Comparison of ENCODE assay signal across 34 cellular contexts in genomic region chr2:105910497-105911238, GRCh38.
DNase-seq lines count a peak whose midpoint lies in the region; ATAC-seq and TF ChIP-seq lines count a peak whose summit lies in the region.
"Had no signal": no experiment of that assay in that cellular context is flagged by ENCODE, and none has a peak within 500 bp of the region (broad histone marks: within the 10 kb centered on the region; RNA-seq: fewer than 3 reads in every experiment).

No MANE protein-coding gene starts in this region.

- H3K9ac ChIP-seq in skeletal muscle tissue (ENCODE audit: low read depth in 1 of 3, low read length in 3 of 3): peak overlapping the region; percentile 45 to 66 (median 51)

- DNase-seq in NCI-H82 (lab: John Stamatoyannopoulos, UW) (peak; percentile 44), NCI-H82 treated with DMSO at 0.1 percent for 48 hours (lab: John Stamatoyannopoulos, UW; ENCODE audit: unreplicated experiment) (no peak), NCI-H774 (lab: John Stamatoyannopoulos, UW) (peak; percentile 34), foreskin fibroblast (peak; percentile 9 to 51), vagina (ENCODE audit: extremely low spot score in 2 of 2) (no peak)
- no peak for DNase-seq in activated T-cell treated with anti-CD3 and anti-CD28 coated beads, Interleukin-2, amount 50 U/mL, for 1 hour
- DNase-seq in naive thymus-derived CD8-positive, alpha-beta T cell: no peak
- DNase-seq: activated CD4-positive, alpha-beta memory T cell treated with anti-CD3 and anti-CD28 coated beads for 36 hours; activated CD8-positive, alpha-beta memory T cell treated with anti-CD3 and anti-CD28 coated beads, Interleukin-2, amount 50 U/mL, for 48 hours; caudate nucleus; CD8-positive, alpha-beta memory T cell; cortex of kidney; endodermal cell; hypothalamus; Kasumi-1; left ventricle myocardium superior; naive B cell; NCI-H187; NCI-H2227 treated with DMSO at 0.1 percent for 48 hours; Peyer's patch; small intestine; stimulated activated CD4-positive, alpha-beta T cell treated with anti-CD3 and anti-CD28 coated beads, Interleukin-1b, Interleukin-23, amount 100 ng/mL, for 48 hours; stimulated activated CD8-positive, alpha-beta memory T cell treated with anti-CD3 and anti-CD28 coated beads, Interleukin-4, amount 100 ng/mL, for 48 hours; stomach; T-cell; tibial artery had no signal

- H3K9me3 Mint-ChIP-seq in naive thymus-derived CD8-positive, alpha-beta T cell: peaks cover 0 to 37% (median 16%) of the 10 kb centered on the region in 9 donors

- TF ChIP-seq CTCF in foreskin fibroblast (IDR thresholded peaks at IDR 0.05; ENCODE audit: low read depth, low read length): no peak
- TF ChIP-seq CTCF in vagina (IDR thresholded peaks at IDR 0.05): no peak

- no peaks in the 10 kb centered on the region for H3K36me3 ChIP-seq in skeletal muscle tissue (ENCODE audit: control insufficient read depth in 3 of 3, insufficient read depth in 3 of 3, low read length in 3 of 3)
- no peaks in the 10 kb centered on the region for H3K36me3 ChIP-seq in vagina
- H3K36me3 ChIP-seq: esophagus muscularis mucosa, gastroesophageal sphincter, Peyer's patch, SJSA1, stomach, tibial artery had no signal

- H3K4me1 Mint-ChIP-seq in naive thymus-derived CD8-positive, alpha-beta T cell: peaks cover 24 to 51% (median 30%) of the 10 kb centered on the region in 4 donors

- no peak overlapping the region for H3K4me3 ChIP-seq in foreskin fibroblast (ENCODE audit: low read depth in 1 of 2, low read length in 2 of 2)
- peak overlapping the region; percentile 39 to 42 (median 42) for H3K4me3 ChIP-seq in skeletal muscle tissue (ENCODE audit: low read length in 3 of 3)
- H3K4me3 ChIP-seq in vagina: no peak overlapping the region
- H3K4me3 ChIP-seq: esophagus muscularis mucosa, gastroesophageal sphincter, Peyer's patch, SJSA1, stomach, tibial artery had no signal

- POLR2A ChIA-PET in naive thymus-derived CD8-positive, alpha-beta T cell (lab: Charles Lee): interaction anchor here (1.1 to 2.4 kb wide), 3 partner anchors 9 to 176 kb away, joined by 3 to 6 read pairs (median 3); no protein-coding TSS in a partner anchor

- intact Hi-C loops in vagina (cut with DNase I): no loop called here

- H3K9me3 ChIP-seq in skeletal muscle tissue (ENCODE audit: control insufficient read depth in 3 of 3, low read length in 3 of 3) (peaks cover 0 to 14% (median 8%) of the 10 kb centered on the region in 3 donors), vagina (peaks cover 9% of the 10 kb centered on the region)
- H3K9me3 ChIP-seq: SJSA1 had no signal

- no peak overlapping the region for H3K4me3 Mint-ChIP-seq in naive thymus-derived CD8-positive, alpha-beta T cell
- H3K4me3 Mint-ChIP-seq: activated CD4-positive, alpha-beta memory T cell treated with anti-CD3 and anti-CD28 coated beads for 36 hours; B cell; CD8-positive, alpha-beta memory T cell; endodermal cell; naive B cell; T-cell had no signal

- H3K4me1 ChIP-seq in skeletal muscle tissue (ENCODE audit: control insufficient read depth in 3 of 3, insufficient read depth in 3 of 3, low read length in 3 of 3) (peaks cover 23 to 33% (median 24%) of the 10 kb centered on the region in 3 donors), vagina (no peaks in the 10 kb centered on the region)
- H3K4me1 ChIP-seq: Peyer's patch, SJSA1 had no signal

- H3K27ac ChIP-seq in skeletal muscle tissue (ENCODE audit: low read depth, low read length) (peak overlapping the region; percentile 88), vagina (no peak overlapping the region)
- H3K27ac ChIP-seq: HL-60, Peyer's patch, SJSA1, tibial artery had no signal

- H3K36me3 Mint-ChIP-seq in naive thymus-derived CD8-positive, alpha-beta T cell: peaks cover 2 to 16% (median 9%) of the 10 kb centered on the region in 3 donors
- H3K36me3 Mint-ChIP-seq: activated CD4-positive, alpha-beta memory T cell treated with anti-CD3 and anti-CD28 coated beads for 36 hours had no signal

- H3K27me3 Mint-ChIP-seq in naive thymus-derived CD8-positive, alpha-beta T cell: no peaks in the 10 kb centered on the region
- H3K27me3 Mint-ChIP-seq: activated CD4-positive, alpha-beta memory T cell treated with anti-CD3 and anti-CD28 coated beads for 36 hours; B cell; CD8-positive, alpha-beta memory T cell; naive B cell; T-cell had no signal

- peak overlapping the region in 2 of 10 donors; percentile 11 to 31 for H3K27ac Mint-ChIP-seq in naive thymus-derived CD8-positive, alpha-beta T cell
- H3K27ac Mint-ChIP-seq: activated CD4-positive, alpha-beta memory T cell treated with anti-CD3 and anti-CD28 coated beads for 36 hours; B cell; CD8-positive, alpha-beta memory T cell; endodermal cell; T-cell had no signal

- no peak for ATAC-seq in naive thymus-derived CD8-positive, alpha-beta T cell
- ATAC-seq: activated CD4-positive, CD25-positive, alpha-beta regulatory T cell treated with anti-CD3 and anti-CD28 coated beads, Interleukin-2, amount 50 U/mL, for 24 hours; activated naive CD4-positive, alpha-beta T cell treated with anti-CD3 and anti-CD28 coated beads, Interleukin-2, amount 50 U/mL, for 72 hours; gastroesophageal sphincter; left ventricle myocardium superior; T-cell had no signal

- H3K27me3 ChIP-seq in skeletal muscle tissue (ENCODE audit: control insufficient read depth in 3 of 3, insufficient read depth in 3 of 3, low read length in 3 of 3) (no peaks in the 10 kb centered on the region), vagina (no peaks in the 10 kb centered on the region)
- H3K27me3 ChIP-seq: esophagus muscularis mucosa, gastroesophageal sphincter, Peyer's patch, SJSA1, stomach, tibial artery had no signal

- no peak for TF ChIP-seq POLR2A in vagina (IDR thresholded peaks at IDR 0.05)

Comparison
In these comparisons a context has a peak if more than half of its experiments do, and no peak if none do; other contexts are left out.
1. DNase-seq: peak in NCI-H82 (single experiment), NCI-H774 (single experiment) and foreskin fibroblast (2 of 2); none in NCI-H82 treated with DMSO at 0.1 percent for 48 hours (single experiment), activated T-cell treated with anti-CD3 and anti-CD28 coated beads, Interleukin-2, amount 50 U/mL, for 1 hour (single experiment), naive thymus-derived CD8-positive, alpha-beta T cell (0 of 10) and vagina (0 of 2).
2. H3K4me3 ChIP-seq: peak in skeletal muscle tissue (3 of 3); none in foreskin fibroblast (0 of 2) and vagina (0 of 2).